In genomic region chr16:84726079-84726669, GRCh38 we compare ENCODE assay signal across 8 cellular contexts. TPM values are rescaled to one million over a fixed set of nuclear protein-coding genes. Genes with fewer than 3 reads are reported as not detected.
DNase-seq lines count a peak whose midpoint lies in the region; ATAC-seq and TF ChIP-seq lines count a peak whose summit lies in the region.

No MANE protein-coding gene starts in this region.

- no peaks in the 10 kb centered on the region for H3K9me3 Mint-ChIP-seq in endothelial cell (ENCODE audit: unreplicated experiment)

- peak; percentile 47 for DNase-seq in GDM1 (lab: John Stamatoyannopoulos, UW)
- DNase-seq in NOMO-1 treated with dmso at 0.1 percent for 144 hours (lab: John Stamatoyannopoulos, UW; ENCODE audit: unreplicated experiment), result peak; percentile 53
- DNase-seq in activated CD8-positive, alpha-beta memory T cell treated with anti-CD3 and anti-CD28 coated beads, Interleukin-2, amount 50 U/mL, for 1 hour (ENCODE audit: extremely low read depth), result peak; percentile 64
- DNase-seq in endothelial cell (ENCODE audit: low spot score), result peak; percentile 84
- DNase-seq in mesenteric fat pad (ENCODE audit: low spot score), result peak; percentile 94
- peak; percentile 48 for DNase-seq in stimulated activated CD8-positive, alpha-beta memory T cell treated with anti-CD3 and anti-CD28 coated beads, Interleukin-12 subunit alpha, Interleukin-12 subunit beta, amount 100 ng/mL, for 4 hours (ENCODE audit: low read depth)

- no peaks in the 10 kb centered on the region for H3K36me3 Mint-ChIP-seq in endothelial cell (ENCODE audit: low read depth, unreplicated experiment)

- peaks cover 66% of the 10 kb centered on the region for H3K4me1 Mint-ChIP-seq in endothelial cell (ENCODE audit: unreplicated experiment)

- H3K4me3 Mint-ChIP-seq in endothelial cell (ENCODE audit: unreplicated experiment), result no peak overlapping the region

- H3K27me3 Mint-ChIP-seq in endothelial cell (ENCODE audit: unreplicated experiment), result no peaks in the 10 kb centered on the region

- peak; percentile 95 for TF ChIP-seq CTCF in endothelial cell (IDR thresholded peaks at IDR 0.05; ENCODE audit: unreplicated experiment)

- ATAC-seq in HG03354 (IDR thresholded peaks at IDR 0.05; ENCODE audit: poor library complexity, severe bottlenecking, unreplicated experiment) (peak; percentile 47), GM19351 (IDR thresholded peaks at IDR 0.05; ENCODE audit: unreplicated experiment) (no peak)

- peak overlapping the region; percentile 82 for H3K27ac Mint-ChIP-seq in endothelial cell (ENCODE audit: unreplicated experiment)

RNA-seq across cellular contexts. Expression of gene USP10, which starts 26.4 kb away (rescaled TPM):
- total RNA-seq in endothelial cell (ENCODE audit: unreplicated experiment) (81.2 TPM), mesenteric fat pad (86.0 TPM)
